In the genomic region with DNA sequence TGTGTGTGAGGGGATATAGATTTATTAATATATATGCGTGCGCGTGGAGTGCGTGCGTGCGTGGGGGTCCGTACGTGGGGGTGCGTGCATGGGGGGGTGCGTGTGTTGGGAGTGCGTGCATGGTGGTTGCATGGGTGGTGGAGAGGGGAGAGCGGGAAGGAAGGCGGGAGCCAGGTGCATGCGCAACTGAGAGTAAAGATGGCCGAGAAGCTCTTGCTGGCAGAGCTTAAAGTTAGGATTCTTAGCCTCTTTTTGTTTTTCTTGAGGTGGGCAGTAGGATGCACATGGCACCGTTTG, we compare ENCODE assay signal across 17 cellular contexts. TPM values are rescaled to one million over a fixed set of nuclear protein-coding genes. Genes with fewer than 3 reads are reported as not detected.
A peak's percentile ranks its signal among the peaks of the same experiment; 100 is the strongest.
DNase-seq lines count a peak whose midpoint lies in the region; ATAC-seq and TF ChIP-seq lines count a peak whose summit lies in the region.
"Had no signal": no experiment of that assay in that cellular context is flagged by ENCODE, and none has a peak within 500 bp of the region (broad histone marks: within the 10 kb centered on the region; RNA-seq: fewer than 3 reads in every experiment).

No MANE protein-coding gene starts in this region.

- H3K36me3 ChIP-seq in iPS-15b (ENCODE audit: control insufficient read depth, insufficient read depth, low read length), result peaks cover 8% of the 10 kb centered on the region

- TF ChIP-seq CTCF in brain (conservative IDR thresholded peaks at IDR 0.05), result no peak
- TF ChIP-seq CTCF in retinal pigment epithelial cell (conservative IDR thresholded peaks at IDR 0.05; ENCODE audit: low read depth, low read length), result no peak

- H3K27ac Mint-ChIP-seq in brain, result no peak overlapping the region
- H3K27ac Mint-ChIP-seq: naive thymus-derived CD4-positive, alpha-beta T cell; stimulated activated memory B cell treated with anti-CD40 and anti-IgM and Interleukin-4, amounts not matched to agents 10 μg/mL and 1 μg/mL and 100 μg/mL, for 72 hours had no signal

- H3K4me1 Mint-ChIP-seq in brain, result no peaks in the 10 kb centered on the region
- H3K4me1 Mint-ChIP-seq: central memory CD8-positive, alpha-beta T cell; stimulated activated memory B cell treated with anti-CD40 and anti-IgM and Interleukin-4, amounts not matched to agents 10 μg/mL and 1 μg/mL and 100 μg/mL, for 72 hours had no signal

- H3K4me3 Mint-ChIP-seq in brain, result peak overlapping the region in 4 of 5 experiments; percentile 22 to 53 (median 40)
- H3K4me3 Mint-ChIP-seq: central memory CD8-positive, alpha-beta T cell; stimulated activated memory B cell treated with anti-CD40 and anti-IgM and Interleukin-4, amounts not matched to agents 10 μg/mL and 1 μg/mL and 100 μg/mL, for 72 hours had no signal

- H3K9ac ChIP-seq in iPS-15b (ENCODE audit: low read depth, low read length), result peak overlapping the region; percentile 29

- H3K36me3 Mint-ChIP-seq in brain, result no peaks in the 10 kb centered on the region
- H3K36me3 Mint-ChIP-seq: CD4-positive, alpha-beta memory T cell; stimulated activated memory B cell treated with anti-CD40 and anti-IgM and Interleukin-4, amounts not matched to agents 10 μg/mL and 1 μg/mL and 100 μg/mL, for 72 hours had no signal

- peaks cover 8% of the 10 kb centered on the region for H3K27me3 Mint-ChIP-seq in brain

- peak overlapping the region; percentile 87 for H3K4me3 ChIP-seq in iPS-15b (ENCODE audit: low read depth, low read length)
- H3K4me3 ChIP-seq in retinal pigment epithelial cell (ENCODE audit: low read length), result peak overlapping the region; percentile 67

- DNase-seq in NCI-H2227 (lab: John Stamatoyannopoulos, UW; ENCODE audit: unreplicated experiment), result peak; percentile 7
- DNase-seq in NCI-H2227 treated with DMSO at 0.1 percent for 48 hours (lab: John Stamatoyannopoulos, UW), result no peak
- no peak for DNase-seq in retinal pigment epithelial cell (ENCODE audit: low read depth)
- no peak for DNase-seq in Ammon's horn (ENCODE audit: low spot score)
- DNase-seq in EL, result no peak
- DNase-seq: activated naive CD4-positive, alpha-beta T cell treated with anti-CD3 and anti-CD28 coated beads, Interleukin-2, amount 50 U/mL, for 16 hours; CD4-positive, alpha-beta memory T cell; IMR-90; left ventricle myocardium superior; MV-4-11; naive thymus-derived CD4-positive, alpha-beta T cell; NCI-H2171 treated with DMSO at 0.1 percent for 48 hours had no signal

- no peaks in the 10 kb centered on the region for H3K4me1 ChIP-seq in iPS-15b (ENCODE audit: control insufficient read depth, insufficient read depth, low read length)

- H3K9me3 Mint-ChIP-seq in brain, result no peaks in the 10 kb centered on the region
- H3K9me3 Mint-ChIP-seq: central memory CD8-positive, alpha-beta T cell had no signal

- no peak for ATAC-seq in HG02642 (IDR thresholded peaks at IDR 0.05; ENCODE audit: poor library complexity, unreplicated experiment)
- ATAC-seq: left ventricle myocardium superior; naive thymus-derived CD4-positive, alpha-beta T cell; stimulated activated memory B cell treated with anti-CD40 and anti-IgM and Interleukin-4, amounts not matched to agents 10 μg/mL and 1 μg/mL and 100 μg/mL, for 72 hours had no signal

- no peaks in the 10 kb centered on the region for H3K27me3 ChIP-seq in iPS-15b (ENCODE audit: control insufficient read depth, insufficient read depth, low read length)

- H3K9me3 ChIP-seq in iPS-15b (ENCODE audit: control insufficient read depth, insufficient read depth, low read length), result no peaks in the 10 kb centered on the region

RNA-seq across cellular contexts. Expression of a gene that starts 45.8 kb away (rescaled TPM):
- polyA plus RNA-seq in brain (ENCODE audit: insufficient read depth, low read depth, low replicate concordance), result not detected
- polyA plus RNA-seq: CD4-positive, alpha-beta memory T cell; IMR-90; naive thymus-derived CD4-positive, alpha-beta T cell had no signal
